In genomic region chr10:112243713-112244112, GRCh38 we compare ENCODE assay signal across 1 cellular context.
TF ChIP-seq lines count a peak whose summit lies in the region.

No MANE protein-coding gene starts in this region.

TF ChIP-seq in HepG2, 621 proteins besides CTCF, POLR2A, EP300 and RAD21 (continued from another document):
- TF ChIP-seq CEBPB (IDR thresholded peaks at IDR 0.05; ENCODE audit: borderline replicate concordance, low read depth, low read length) (0 out of 2 replicates have a peak, but pooled peaks have one; percentile 9), ZKSCAN8 (CRISPR knock-in tag; IDR thresholded peaks at IDR 0.05; ENCODE audit: borderline replicate concordance) (no peak), NFKB2 (CRISPR knock-in tag; IDR thresholded peaks at IDR 0.05; ENCODE audit: borderline replicate concordance) (no peak)
